Comparison of ENCODE assay signal across 15 cellular contexts in the genomic region with DNA sequence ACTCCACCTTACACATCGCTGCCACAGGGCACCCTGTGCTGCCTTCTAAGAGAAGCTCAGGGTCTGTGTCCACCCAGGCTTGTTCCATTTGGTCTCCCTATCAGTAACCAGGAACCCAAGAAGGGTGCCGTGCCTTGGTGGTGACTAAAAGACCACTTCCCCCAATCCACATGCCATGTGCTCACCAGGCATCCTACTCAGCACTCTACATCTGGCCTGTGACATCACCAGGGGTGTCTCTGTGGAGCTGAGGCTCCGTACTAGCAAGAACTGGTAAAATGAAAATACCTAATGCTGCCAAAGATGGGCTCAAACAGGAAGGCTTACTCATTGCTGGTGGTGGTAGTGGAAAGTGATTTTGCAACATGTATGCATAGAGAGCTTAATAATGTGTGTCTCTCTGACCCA. TPM values are rescaled to one million over a fixed set of nuclear protein-coding genes. Genes with fewer than 3 reads are reported as not detected.
DNase-seq lines count a peak whose midpoint lies in the region; ATAC-seq lines count a peak whose summit lies in the region.
"Had no signal": no experiment of that assay in that cellular context is flagged by ENCODE, and none has a peak within 500 bp of the region (broad histone marks: within the 10 kb centered on the region; RNA-seq: fewer than 3 reads in every experiment).

No MANE protein-coding gene starts in this region.

- H3K4me3 Mint-ChIP-seq in naive thymus-derived CD4-positive, alpha-beta T cell = no peak overlapping the region
- H3K4me3 Mint-ChIP-seq: activated naive CD4-positive, alpha-beta T cell treated with anti-CD3 and anti-CD28 coated beads, Interleukin-2, amount 50 U/mL, for 24 hours; GM23338 had no signal

- no peaks in the 10 kb centered on the region for H3K4me1 ChIP-seq in naive thymus-derived CD4-positive, alpha-beta T cell (ENCODE audit: control insufficient read depth in 2 of 2, insufficient read depth in 2 of 2, low read length in 2 of 2)

- CTCF ChIA-PET in naive thymus-derived CD4-positive, alpha-beta T cell (lab: Charles Lee) = no interaction called here

- ATAC-seq in naive thymus-derived CD4-positive, alpha-beta T cell = peak; percentile 69
- ATAC-seq in GM21367 (IDR thresholded peaks at IDR 0.05; ENCODE audit: unreplicated experiment) = no peak
- ATAC-seq: GM23338 had no signal

- intact Hi-C loops in naive thymus-derived CD4-positive, alpha-beta T cell (cut with micrococcal nuclease) = no loop called here

- POLR2A ChIA-PET in naive thymus-derived CD4-positive, alpha-beta T cell (lab: Charles Lee) = interaction anchor here (0.5 kb wide), 1 partner anchor 198 kb away, joined by 3 read pairs; no protein-coding TSS in a partner anchor

- H3K27me3 ChIP-seq in naive thymus-derived CD4-positive, alpha-beta T cell (ENCODE audit: control insufficient read depth in 2 of 2, insufficient read depth in 2 of 2, low read length in 2 of 2) = no peaks in the 10 kb centered on the region

- H3K36me3 Mint-ChIP-seq in naive thymus-derived CD4-positive, alpha-beta T cell = no peaks in the 10 kb centered on the region
- H3K36me3 Mint-ChIP-seq: activated naive CD4-positive, alpha-beta T cell treated with anti-CD3 and anti-CD28 coated beads, Interleukin-2, amount 50 U/mL, for 24 hours had no signal

- H3K36me3 ChIP-seq in naive thymus-derived CD4-positive, alpha-beta T cell (ENCODE audit: control insufficient read depth in 2 of 3, insufficient read depth in 3 of 3, low read length in 3 of 3) = no peaks in the 10 kb centered on the region
- H3K36me3 ChIP-seq: WERI-Rb-1 had no signal

- no peak overlapping the region for H3K4me3 ChIP-seq in naive thymus-derived CD4-positive, alpha-beta T cell (ENCODE audit: low read length)
- H3K4me3 ChIP-seq: GM23338 had no signal

- H3K27me3 Mint-ChIP-seq in naive thymus-derived CD4-positive, alpha-beta T cell = peaks cover 0 to 8% (median 2%) of the 10 kb centered on the region in 5 donors
- H3K27me3 Mint-ChIP-seq: activated naive CD4-positive, alpha-beta T cell treated with anti-CD3 and anti-CD28 coated beads, Interleukin-2, amount 50 U/mL, for 24 hours had no signal

- no peaks in the 10 kb centered on the region for H3K9me3 ChIP-seq in naive thymus-derived CD4-positive, alpha-beta T cell (ENCODE audit: control insufficient read depth in 2 of 3, low read length in 3 of 3)

- H3K27ac Mint-ChIP-seq in naive thymus-derived CD4-positive, alpha-beta T cell = no peak overlapping the region
- H3K27ac Mint-ChIP-seq: activated naive CD4-positive, alpha-beta T cell treated with anti-CD3 and anti-CD28 coated beads, Interleukin-2, amount 50 U/mL, for 24 hours; GM23338 had no signal

- H3K9me3 Mint-ChIP-seq in naive thymus-derived CD4-positive, alpha-beta T cell = no peaks in the 10 kb centered on the region
- H3K9me3 Mint-ChIP-seq: activated naive CD4-positive, alpha-beta T cell treated with anti-CD3 and anti-CD28 coated beads, Interleukin-2, amount 50 U/mL, for 24 hours; GM23338 had no signal

- DNase-seq in EH (ENCODE audit: low read depth) = peak; percentile 46
- peak; percentile 32 for DNase-seq in LHCN-M2 (ENCODE audit: low read depth)
- peak; percentile 9 for DNase-seq in amniotic epithelial cell (ENCODE audit: low read depth)
- no peak for DNase-seq in naive thymus-derived CD4-positive, alpha-beta T cell
- DNase-seq in H4 (ENCODE audit: low spot score) = no peak
- no peak for DNase-seq in SHP77 treated with DMSO at 0.1 percent for 48 hours (lab: John Stamatoyannopoulos, UW)
- DNase-seq in globus pallidus (ENCODE audit: low spot score) = no peak
- DNase-seq: DMS153, kidney glomerular epithelial cell, NCI-H1105, WERI-Rb-1 had no signal

- H3K4me1 Mint-ChIP-seq in naive thymus-derived CD4-positive, alpha-beta T cell = peaks cover 0 to 4% (median 0%) of the 10 kb centered on the region in 7 donors
- H3K4me1 Mint-ChIP-seq: activated naive CD4-positive, alpha-beta T cell treated with anti-CD3 and anti-CD28 coated beads, Interleukin-2, amount 50 U/mL, for 24 hours; GM23338 had no signal

- no peak overlapping the region for H3K27ac ChIP-seq in naive thymus-derived CD4-positive, alpha-beta T cell (ENCODE audit: low read depth, low read length)
- H3K27ac ChIP-seq: WERI-Rb-1 had no signal

RNA-seq across cellular contexts. Expression of gene C10orf71, which starts 19.0 kb away (rescaled TPM):
- total RNA-seq in LHCN-M2 (2014; rRNA removed) = not detected in 2 replicates
- not detected for polyA plus RNA-seq in LHCN-M2 (2012)
- not detected for total RNA-seq in naive thymus-derived CD4-positive, alpha-beta T cell
- not detected for polyA plus RNA-seq in naive thymus-derived CD4-positive, alpha-beta T cell
- not detected in 2 replicates for total RNA-seq in H4 (2014; rRNA removed; shearing (Covaris generic))
- total RNA-seq: GM23338, omental fat pad had no signal
- polyA plus RNA-seq: GM23338 had no signal

Comparison
In these comparisons a context has a peak if more than half of its experiments do, and no peak if none do; other contexts are left out.
1. DNase-seq: peak in EH (single experiment), LHCN-M2 (single experiment) and amniotic epithelial cell (single experiment); none in naive thymus-derived CD4-positive, alpha-beta T cell (0 of 9), H4 (single experiment), SHP77 treated with DMSO at 0.1 percent for 48 hours (single experiment) and globus pallidus (single experiment).